31 cellular contexts compared by ENCODE assay signal in the genomic region with DNA sequence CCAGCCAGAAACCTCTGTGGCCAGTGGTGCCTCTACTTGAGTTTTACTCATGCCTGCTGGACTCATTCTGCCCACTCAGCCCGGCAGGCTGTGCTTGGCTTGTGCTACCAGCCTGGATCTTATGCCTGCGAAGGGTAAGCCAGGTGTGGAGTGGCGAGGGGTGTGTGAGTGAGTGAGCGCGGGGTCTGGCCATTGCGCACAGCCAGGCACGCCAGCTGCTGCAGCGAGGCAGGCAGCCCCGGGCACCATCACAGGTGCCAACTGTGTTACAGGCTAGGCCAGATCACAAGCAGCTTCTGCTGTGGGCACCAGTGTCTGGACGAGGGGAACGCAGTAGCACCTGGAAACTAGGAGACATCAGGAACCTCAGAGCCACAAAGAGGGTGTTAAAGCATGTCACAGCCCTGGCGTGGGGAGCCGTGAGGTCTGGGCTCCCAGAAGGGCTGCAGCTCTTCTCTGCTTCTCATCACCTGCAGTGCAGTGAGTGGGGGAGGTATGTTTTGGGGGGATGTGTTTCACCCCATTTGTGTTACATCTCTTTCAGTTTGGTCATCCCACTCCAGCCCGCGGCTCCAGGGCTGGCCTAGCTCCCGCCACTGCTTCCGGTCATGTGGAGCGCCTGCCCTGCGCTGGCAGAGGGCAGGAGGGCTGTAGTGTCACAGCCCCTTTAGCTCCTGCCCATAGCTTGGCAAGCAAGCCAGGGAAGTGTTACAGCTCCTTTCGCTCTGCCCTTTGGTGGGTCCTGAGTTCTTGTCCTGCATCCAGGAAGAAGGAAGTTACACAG.
"Had no signal": no experiment of that assay in that cellular context is flagged by ENCODE, and none has a peak within 500 bp of the region (broad histone marks: within the 10 kb centered on the region; RNA-seq: fewer than 3 reads in every experiment).

No MANE protein-coding gene starts in this region.

- H3K4me1 Mint-ChIP-seq: activated B cell treated with CpG ODN at 0.5 μM for 24 hours; activated naive CD4-positive, alpha-beta T cell treated with anti-CD3 and anti-CD28 coated beads, Interleukin-2, amount 10 ng/mL, durations not matched to agents 7 days and 5 days; activated naive CD8-positive, alpha-beta T cell treated with anti-CD3 and anti-CD28 coated beads, Interleukin-2, amount 50 U/mL, for 24 hours; brain had no signal

- H3K27ac ChIP-seq: SJSA1, VCaP had no signal

- H3K36me3 Mint-ChIP-seq: activated CD4-positive, alpha-beta memory T cell treated with anti-CD3 and anti-CD28 coated beads for 36 hours; activated naive CD4-positive, alpha-beta T cell treated with anti-CD3 and anti-CD28 coated beads, Interleukin-2, amount 10 ng/mL, durations not matched to agents 7 days and 5 days; activated naive CD8-positive, alpha-beta T cell; brain had no signal

- H3K9me3 Mint-ChIP-seq: activated B cell treated with CpG ODN at 0.5 μM for 24 hours, brain had no signal

- ATAC-seq: activated naive CD8-positive, alpha-beta T cell treated with anti-CD3 and anti-CD28 coated beads, Interleukin-2, amount 50 U/mL, for 24 hours; Panc1 had no signal

- H3K27me3 Mint-ChIP-seq: activated B cell treated with CpG ODN at 0.5 μM for 24 hours; activated CD4-positive, alpha-beta memory T cell treated with anti-CD3 and anti-CD28 coated beads for 36 hours; activated naive CD4-positive, alpha-beta T cell treated with anti-CD3 and anti-CD28 coated beads, Interleukin-2, amount 10 ng/mL, durations not matched to agents 7 days and 5 days; activated naive CD8-positive, alpha-beta T cell; activated naive CD8-positive, alpha-beta T cell treated with anti-CD3 and anti-CD28 coated beads, Interleukin-2, amount 50 U/mL, for 24 hours; brain had no signal

- H3K27ac Mint-ChIP-seq: activated B cell treated with CpG ODN at 0.5 μM for 24 hours; activated CD4-positive, alpha-beta memory T cell treated with anti-CD3 and anti-CD28 coated beads for 36 hours; activated naive CD4-positive, alpha-beta T cell treated with anti-CD3 and anti-CD28 coated beads, Interleukin-2, amount 10 ng/mL, durations not matched to agents 7 days and 5 days; activated naive CD8-positive, alpha-beta T cell; activated naive CD8-positive, alpha-beta T cell treated with anti-CD3 and anti-CD28 coated beads, Interleukin-2, amount 50 U/mL, for 24 hours; brain had no signal

- H3K4me1 ChIP-seq: SJSA1 had no signal

- H3K4me3 Mint-ChIP-seq: activated B cell treated with CpG ODN at 0.5 μM for 24 hours; activated CD4-positive, alpha-beta memory T cell treated with anti-CD3 and anti-CD28 coated beads for 36 hours; activated naive CD4-positive, alpha-beta T cell treated with anti-CD3 and anti-CD28 coated beads, Interleukin-2, amount 10 ng/mL, durations not matched to agents 7 days and 5 days; activated naive CD8-positive, alpha-beta T cell; activated naive CD8-positive, alpha-beta T cell treated with anti-CD3 and anti-CD28 coated beads, Interleukin-2, amount 50 U/mL, for 24 hours; activated T-cell treated with anti-CD3 and anti-CD28 coated beads, Interleukin-2, amount 50 U/mL, for 4 hours; brain had no signal

- H3K4me3 ChIP-seq: SJSA1 had no signal

- H3K27me3 ChIP-seq: SJSA1 had no signal

- DNase-seq: activated B cell treated with CpG ODN at 0.5 μM for 24 hours; activated CD4-positive, alpha-beta memory T cell treated with anti-CD3 and anti-CD28 coated beads for 36 hours; activated CD4-positive, alpha-beta T cell treated with anti-CD3 and anti-CD28 coated beads for 4 hours; activated CD4-positive, alpha-beta T cell treated with anti-CD3 and anti-CD28 coated beads, Interleukin-2, amount 50 U/mL, for 1 hour; activated CD4-positive, CD25-positive, alpha-beta regulatory T cell treated with anti-CD3 and anti-CD28 coated beads, Interleukin-2, amount 50 U/mL, for 72 hours; activated CD8-positive, alpha-beta memory T cell treated with anti-CD3 and anti-CD28 coated beads, Interleukin-2, amount 50 U/mL, for 4 hours; activated effector memory CD4-positive, alpha-beta T cell treated with Interleukin-2 at 50 U/mL for 16 hours; activated naive CD4-positive, alpha-beta T cell treated with anti-CD3 and anti-CD28 coated beads, Interleukin-2, amount 10 ng/mL, durations not matched to agents 7 days and 5 days; activated naive CD8-positive, alpha-beta T cell treated with anti-CD3 and anti-CD28 coated beads, Interleukin-2, amount 50 U/mL, for 24 hours; activated T-cell treated with anti-CD3 and anti-CD28 coated beads for 4 hours; activated T-cell treated with anti-CD3 and anti-CD28 coated beads, Interleukin-2, amount 50 U/mL, for 4 hours; anterior cingulate cortex; caudate nucleus; Karpas-422; KBM-7; NCI-H1105; NCI-H1417 treated with DMSO at 0.1 percent for 48 hours; NCI-H187 treated with DMSO at 0.1 percent for 48 hours; NCI-H2081; NCI-H226; NCI-H524 treated with DMSO at 0.1 percent for 48 hours; SHP77 treated with DMSO at 0.1 percent for 48 hours; SW 1271; T-helper 1 cell; T-helper 2 cell; T-helper 9 cell had no signal

- H3K36me3 ChIP-seq: SJSA1 had no signal

- H3K9me3 ChIP-seq: SJSA1 had no signal
